20 cellular contexts compared by ENCODE assay signal in the genomic region with DNA sequence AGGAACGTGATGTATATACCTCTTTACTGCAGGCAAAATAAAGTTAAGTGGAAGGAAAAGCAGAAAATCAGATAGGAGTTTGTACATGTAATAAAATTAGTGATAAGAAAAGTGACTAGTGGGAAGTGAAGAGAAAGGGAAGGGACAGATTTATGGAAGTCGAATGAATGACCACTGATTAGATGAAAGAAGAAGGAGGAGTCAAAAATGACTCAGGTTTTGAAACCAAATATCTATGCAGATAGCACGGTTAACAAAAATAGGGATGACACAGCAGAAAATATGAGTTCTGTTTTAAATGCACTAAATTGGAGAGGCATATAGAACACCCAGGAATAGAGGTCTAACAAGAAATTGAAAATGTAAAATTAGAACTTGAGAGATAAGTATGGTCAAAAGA.
A peak's percentile ranks its signal among the peaks of the same experiment; 100 is the strongest.
DNase-seq lines count a peak whose midpoint lies in the region; ATAC-seq, FAIRE-seq and TF ChIP-seq lines count a peak whose summit lies in the region.
"Had no signal": no experiment of that assay in that cellular context is flagged by ENCODE, and none has a peak within 500 bp of the region (broad histone marks: within the 10 kb centered on the region; RNA-seq: fewer than 3 reads in every experiment).

No MANE protein-coding gene starts in this region.

- no peaks in the 10 kb centered on the region for H3K9me3 ChIP-seq in hepatocyte (ENCODE audit: low read depth)
- H3K9me3 ChIP-seq in pancreas = no peaks in the 10 kb centered on the region
- H3K9me3 ChIP-seq: SJCRH30, transverse colon had no signal

- TF ChIP-seq CTCF in KMS-11 (conservative IDR thresholded peaks at IDR 0.05; ENCODE audit: low read depth, low read length) (no peak), WTC11 (IDR thresholded peaks at IDR 0.05) (no peak), hepatocyte (IDR thresholded peaks at IDR 0.05; ENCODE audit: poor library complexity) (no peak), pancreas (IDR thresholded peaks at IDR 0.05) (no peak)

- intact Hi-C loops in pancreas (cut with DNase I) = no loop called here

- H3K4me2 ChIP-seq in KMS-11 (peak overlapping the region; percentile 26; the same call in 1 of the 2 replicates), hepatocyte (no peak overlapping the region)
- H3K4me2 ChIP-seq: neural progenitor cell had no signal

- H3K79me2 ChIP-seq in KMS-11 (ENCODE audit: insufficient read depth, low read depth) = no peaks in the 10 kb centered on the region
- H3K79me2 ChIP-seq in hepatocyte = no peaks in the 10 kb centered on the region

- peaks cover 4% of the 10 kb centered on the region for H3K36me3 Mint-ChIP-seq in WTC11
- H3K36me3 Mint-ChIP-seq: CD8-positive, alpha-beta T cell; neural progenitor cell had no signal

- H3K27me3 ChIP-seq in KMS-11 (ENCODE audit: insufficient read depth, low read depth) (no peaks in the 10 kb centered on the region), hepatocyte (no peaks in the 10 kb centered on the region), pancreas (no peaks in the 10 kb centered on the region)
- H3K27me3 ChIP-seq: neural progenitor cell, SJCRH30, transverse colon had no signal

- ATAC-seq in WTC11 (no peak), pancreas (no peak), GM19395 (IDR thresholded peaks at IDR 0.05; ENCODE audit: unreplicated experiment) (no peak)
- ATAC-seq: CD8-positive, alpha-beta T cell had no signal

- no peak overlapping the region for H3K9ac ChIP-seq in KMS-11
- H3K9ac ChIP-seq: neural progenitor cell had no signal

- WGBS in hepatocyte (ENCODE audit: low lambda C conversion rate, missing lambda C conversion rate) = 46% methylated on average over 3 of the region's 3 CpGs
- 61 to 71% methylated on average over 3 of the region's 3 CpGs for WGBS in pancreas, 2 donors

- H3K4me3 Mint-ChIP-seq in WTC11 = no peak overlapping the region
- H3K4me3 Mint-ChIP-seq: activated CD4-positive, alpha-beta T cell treated with anti-CD3 and anti-CD28 coated beads, Interleukin-2, amount 10 ng/mL, durations not matched to agents 7 days and 5 days; CD8-positive, alpha-beta T cell; neural progenitor cell had no signal

- H2AFZ ChIP-seq in KMS-11 (ENCODE audit: low read depth) = no peak overlapping the region
- no peak overlapping the region for H2AFZ ChIP-seq in hepatocyte
- H2AFZ ChIP-seq: neural progenitor cell had no signal

- H3K27ac ChIP-seq in KMS-11 (no peak overlapping the region), hepatocyte (no peak overlapping the region), pancreas (no peak overlapping the region)
- H3K27ac ChIP-seq: neural progenitor cell, SJCRH30, transverse colon had no signal

- POLR2A ChIA-PET in WTC11 (lab: Charles Lee) = no interaction called here

- FAIRE-seq in pancreas (lab: Jason Lieb, UNC) = no peak
- FAIRE-seq: G401.6 had no signal

- no peaks in the 10 kb centered on the region for H3K27me3 Mint-ChIP-seq in WTC11 (ENCODE audit: low read depth)

- peaks cover 37% of the 10 kb centered on the region for H3K4me1 ChIP-seq in KMS-11 (ENCODE audit: low read depth, poor library complexity, severe bottlenecking)
- no peaks in the 10 kb centered on the region for H3K4me1 ChIP-seq in hepatocyte (ENCODE audit: insufficient read depth)
- H3K4me1 ChIP-seq in pancreas = no peaks in the 10 kb centered on the region
- H3K4me1 ChIP-seq: neural progenitor cell had no signal

- CTCF ChIA-PET in WTC11 (lab: Charles Lee) = no interaction called here

- peak overlapping the region; percentile 29; the same call in 1 of the 2 replicates for H3K27ac Mint-ChIP-seq in WTC11
- H3K27ac Mint-ChIP-seq: activated CD4-positive, alpha-beta T cell treated with anti-CD3 and anti-CD28 coated beads, Interleukin-2, amount 10 ng/mL, durations not matched to agents 7 days and 5 days; CD8-positive, alpha-beta T cell; neural progenitor cell had no signal

- H3K9me3 Mint-ChIP-seq in WTC11 = no peaks in the 10 kb centered on the region
- H3K9me3 Mint-ChIP-seq: activated CD4-positive, alpha-beta T cell treated with anti-CD3 and anti-CD28 coated beads, Interleukin-2, amount 10 ng/mL, durations not matched to agents 7 days and 5 days; CD8-positive, alpha-beta T cell; neural progenitor cell had no signal

- H4K20me1 ChIP-seq in KMS-11 (ENCODE audit: insufficient read depth) (no peaks in the 10 kb centered on the region), hepatocyte (ENCODE audit: insufficient read depth, poor library complexity, severe bottlenecking) (no peaks in the 10 kb centered on the region)

- H3K36me3 ChIP-seq in KMS-11 (ENCODE audit: insufficient read depth) = no peaks in the 10 kb centered on the region
- H3K36me3 ChIP-seq in hepatocyte (replicated peaks; ENCODE audit: insufficient read depth, low read depth) = no peaks in the 10 kb centered on the region
- H3K36me3 ChIP-seq in pancreas = no peaks in the 10 kb centered on the region
- H3K36me3 ChIP-seq: neural progenitor cell, transverse colon had no signal

- no peaks in the 10 kb centered on the region for H3K9me2 ChIP-seq in hepatocyte (replicated peaks; ENCODE audit: insufficient read depth)

- H3K4me3 ChIP-seq in KMS-11 (IDR thresholded peaks at IDR 0.05; ENCODE audit: insufficient read depth, low read depth, low read length) (no peak overlapping the region), hepatocyte (no peak overlapping the region), pancreas (no peak overlapping the region)
- H3K4me3 ChIP-seq: neural progenitor cell, SJCRH30, transverse colon had no signal

- H3K4me1 Mint-ChIP-seq in WTC11 = peaks cover 24% of the 10 kb centered on the region
- H3K4me1 Mint-ChIP-seq: activated CD4-positive, alpha-beta T cell treated with anti-CD3 and anti-CD28 coated beads, Interleukin-2, amount 10 ng/mL, durations not matched to agents 7 days and 5 days; neural progenitor cell had no signal

- DNase-seq in CMK (ENCODE audit: low read depth) (peak; percentile 21), WTC11 (ENCODE audit: low spot score) (no peak), hepatocyte (ENCODE audit: low spot score) (peak; percentile 15), NCI-H2107 (lab: John Stamatoyannopoulos, UW) (no peak), pancreas (no peak)
- no peak for DNase-seq in stimulated activated naive CD4-positive, alpha-beta T cell treated with Interleukin-2 at 50 U/mL for 16 hours (lab: John Stamatoyannopoulos, UW)
- DNase-seq: activated CD4-positive, alpha-beta T cell treated with anti-CD3 and anti-CD28 coated beads, Interleukin-2, amount 10 ng/mL, durations not matched to agents 7 days and 5 days; amygdala; CD8-positive, alpha-beta T cell; foreskin melanocyte; HCEC 1CT; left cardiac atrium; NCI-H1092 treated with DMSO at 0.1 percent for 48 hours; SJCRH30; stimulated activated naive CD4-positive, alpha-beta T cell; transverse colon had no signal

TF ChIP-seq in WTC11, 78 proteins besides CTCF, POLR2A, EP300 and RAD21:
- TF ChIP-seq ZNF512 (CRISPR knock-in tag; IDR thresholded peaks at IDR 0.05; ENCODE audit: borderline replicate concordance) (no peak), CREM (CRISPR knock-in tag; IDR thresholded peaks at IDR 0.05) (no peak), ERG (CRISPR knock-in tag; IDR thresholded peaks at IDR 0.05) (no peak), RELA (CRISPR knock-in tag; IDR thresholded peaks at IDR 0.05; ENCODE audit: borderline replicate concordance) (no peak), ETV6 (CRISPR knock-in tag; IDR thresholded peaks at IDR 0.05) (no peak), IRF1 (CRISPR knock-in tag; IDR thresholded peaks at IDR 0.05) (no peak), JAZF1 (CRISPR knock-in tag; IDR thresholded peaks at IDR 0.05) (no peak), ZNF416 (CRISPR knock-in tag; IDR thresholded peaks at IDR 0.05) (no peak), ATF2 (CRISPR knock-in tag; IDR thresholded peaks at IDR 0.05; ENCODE audit: borderline replicate concordance, low read depth) (no peak)
TF ChIP-seq in WTC11: peak in this region for 0.

Comparison
In these comparisons a context has a peak if more than half of its experiments do, and no peak if none do; other contexts are left out.
1. DNase-seq: peak in CMK (single experiment) and hepatocyte (single experiment); none in WTC11 (single experiment), stimulated activated naive CD4-positive, alpha-beta T cell treated with Interleukin-2 at 50 U/mL for 16 hours (single experiment), NCI-H2107 (single experiment) and pancreas (0 of 6).